8 cellular contexts compared by ENCODE assay signal in genomic region chr2:12718662-12719399, GRCh38. TPM values are rescaled to one million over a fixed set of nuclear protein-coding genes. Genes with fewer than 3 reads are reported as not detected.
DNase-seq lines count a peak whose midpoint lies in the region; ATAC-seq and TF ChIP-seq lines count a peak whose summit lies in the region.

No MANE protein-coding gene starts in this region.

- WGBS in psoas muscle, 3 donors, result 1 to 4% (median 3%) methylated on average over 25 to 36 of the region's 36 CpGs

- H3K27me3 ChIP-seq in left ventricle myocardium inferior (ENCODE audit: low read depth) (no peaks in the 10 kb centered on the region), fibroblast of lung (ENCODE audit: control insufficient read depth, insufficient read depth, low read length) (no peaks in the 10 kb centered on the region), psoas muscle (ENCODE audit: insufficient read depth in 3 of 3, low read length in 2 of 3) (no peaks in the 10 kb centered on the region)

- H3K4me1 ChIP-seq in left ventricle myocardium inferior (peaks cover 93% of the 10 kb centered on the region), fibroblast of lung (ENCODE audit: control insufficient read depth, extremely low read depth, insufficient read depth, low read length) (peaks cover 15% of the 10 kb centered on the region), psoas muscle (peaks cover 47% of the 10 kb centered on the region)

- TF ChIP-seq CTCF in left ventricle myocardium inferior (IDR thresholded peaks at IDR 0.05; ENCODE audit: borderline replicate concordance), result peak; percentile 21
- no peak for TF ChIP-seq CTCF in fibroblast of lung (conservative IDR thresholded peaks at IDR 0.05 in 1 of 2, IDR thresholded peaks at IDR 0.05 in 1 of 2; ENCODE audit: low read depth in 1 of 2, low read length in 2 of 2)
- TF ChIP-seq CTCF in psoas muscle (IDR thresholded peaks at IDR 0.05), result no peak

- intact Hi-C loops in left ventricle myocardium inferior (cut with micrococcal nuclease), result loop anchor here (10.0 kb wide), 1 partner anchor 304 kb away; no protein-coding TSS in a partner anchor
- intact Hi-C loops in Right ventricle myocardium superior (cut with DNase I), result loop anchor here (5.0 to 10.0 kb wide), 9 partner anchors 88 to 894 kb away; no protein-coding TSS in a partner anchor
- intact Hi-C loops in psoas muscle (cut with DNase I), result loop anchor here (2.0 to 10.0 kb wide), 6 partner anchors 208 to 856 kb away; no protein-coding TSS in a partner anchor

- H2AFZ ChIP-seq in fibroblast of lung (ENCODE audit: low read length), result no peak overlapping the region

- H3K4me2 ChIP-seq in fibroblast of lung (ENCODE audit: extremely low read depth, insufficient read depth, low read length), result peak overlapping the region; percentile 75

- H3K27ac ChIP-seq in left ventricle myocardium inferior (replicated peaks) (peak overlapping the region; percentile 99), fibroblast of lung (ENCODE audit: insufficient read depth, low read length) (peak overlapping the region; percentile 88), psoas muscle (peak overlapping the region; percentile 91)

- H3K79me2 ChIP-seq in fibroblast of lung (ENCODE audit: control insufficient read depth, insufficient read depth, low read length), result peaks cover 66% of the 10 kb centered on the region

- no peaks in the 10 kb centered on the region for H3K9me3 ChIP-seq in left ventricle myocardium inferior (replicated peaks)
- no peaks in the 10 kb centered on the region for H3K9me3 ChIP-seq in fibroblast of lung (ENCODE audit: control insufficient read depth, insufficient read depth, low read depth, low read length)
- H3K9me3 ChIP-seq in psoas muscle, result no peaks in the 10 kb centered on the region

- DNase-seq in left ventricle myocardium inferior (no peak), Right ventricle myocardium superior (no peak), activated T-cell treated with anti-CD3 and anti-CD28 coated beads for 1 hour (ENCODE audit: low read depth) (peak; percentile 16), fibroblast of lung (ENCODE audit: low read depth in 2 of 2) (peak; percentile 23 to 33), psoas muscle (no peak), NOMO-1 (lab: John Stamatoyannopoulos, UW; ENCODE audit: unreplicated experiment in 2 of 2) (no peak)

- H3K36me3 ChIP-seq in left ventricle myocardium inferior (peaks cover 9% of the 10 kb centered on the region), fibroblast of lung (ENCODE audit: control insufficient read depth, insufficient read depth, low read length) (no peaks in the 10 kb centered on the region), psoas muscle (ENCODE audit: insufficient read depth in 1 of 2, low read depth in 1 of 2) (peaks cover 0 to 7% of the 10 kb centered on the region in 2 donors)

- peak overlapping the region; percentile 96 for H3K4me3 ChIP-seq in left ventricle myocardium inferior
- H3K4me3 ChIP-seq in fibroblast of lung (replicated peaks in 1 of 4; ENCODE audit: control extremely low read depth in 1 of 4, insufficient read depth in 1 of 4, low read depth in 3 of 4, low read length in 4 of 4), result peak overlapping the region; percentile 73 to 97 (median 94)
- H3K4me3 ChIP-seq in psoas muscle, result peak overlapping the region; percentile 90

- peak overlapping the region; percentile 86 for H3K9ac ChIP-seq in fibroblast of lung (ENCODE audit: insufficient read depth, low read length)

- no peak for ATAC-seq in Right ventricle myocardium superior (ENCODE audit: poor library complexity)
- ATAC-seq in psoas muscle, result no peak
- ATAC-seq in HG03354 (IDR thresholded peaks at IDR 0.05; ENCODE audit: poor library complexity, severe bottlenecking, unreplicated experiment), result no peak
- no peak for ATAC-seq in HG03521 (IDR thresholded peaks at IDR 0.05; ENCODE audit: unreplicated experiment)

- H4K20me1 ChIP-seq in fibroblast of lung (ENCODE audit: control insufficient read depth, extremely low read depth, insufficient read depth, low read length), result no peaks in the 10 kb centered on the region

RNA-seq across cellular contexts. Expression of gene TRIB2, which starts 2.1 kb away (rescaled TPM):
- total RNA-seq in left ventricle myocardium inferior, result 31.1 TPM
- total RNA-seq in Right ventricle myocardium superior, result 32.1 TPM
- total RNA-seq in fibroblast of lung, result 31.0 and 38.5 TPM in 2 replicates
- polyA plus RNA-seq in fibroblast of lung, result 23.4 and 26.1 TPM in 2 replicates
- 21.0 and 29.7 TPM in 2 replicates for polyA plus RNA-seq in fibroblast of lung (2012)
- 22.2 and 35.6 TPM in 2 replicates for polyA minus RNA-seq in fibroblast of lung (ENCODE audit: low replicate concordance)
- 10 to 100 TPM in 2 of 4 donors, 1 to 10 TPM in 2; 9.0 to 12.5 (median 11.1) TPM for total RNA-seq in psoas muscle
- 10 to 100 TPM in 2 of 3 donors, 1 to 10 TPM in 1; 6.8 to 18.0 (median 14.3) TPM for polyA plus RNA-seq in psoas muscle

Comparison
In these comparisons a context has a peak if more than half of its experiments do, and no peak if none do; other contexts are left out.
1. DNase-seq: peak in activated T-cell treated with anti-CD3 and anti-CD28 coated beads for 1 hour (single experiment) and fibroblast of lung (2 of 2); none in left ventricle myocardium inferior (single experiment), Right ventricle myocardium superior (single experiment), psoas muscle (0 of 2) and NOMO-1 (0 of 2).
2. Peak in every context shown above with its lines, with median percentiles within 50 percentile points of each other: H3K27ac ChIP-seq and H3K4me3 ChIP-seq.